Comparison of ENCODE assay signal across 32 cellular contexts in genomic region chr3:187960820-187961219, GRCh38.
A peak's percentile ranks its signal among the peaks of the same experiment; 100 is the strongest.
DNase-seq lines count a peak whose midpoint lies in the region; ATAC-seq and TF ChIP-seq lines count a peak whose summit lies in the region.
"Had no signal": no experiment of that assay in that cellular context is flagged by ENCODE, and none has a peak within 500 bp of the region (broad histone marks: within the 10 kb centered on the region; RNA-seq: fewer than 3 reads in every experiment).

No MANE protein-coding gene starts in this region.

- TF ChIP-seq CTCF in Loucy (conservative IDR thresholded peaks at IDR 0.05; ENCODE audit: low read length) (no peak), osteoblast (IDR thresholded peaks at IDR 0.05; ENCODE audit: extremely low read depth, low read depth, low read length) (no peak), endothelial cell (IDR thresholded peaks at IDR 0.05; ENCODE audit: unreplicated experiment) (no peak), Calu3 (IDR thresholded peaks at IDR 0.05; ENCODE audit: unreplicated experiment) (no peak)

- H3K4me1 Mint-ChIP-seq in endothelial cell (ENCODE audit: unreplicated experiment) (no peaks in the 10 kb centered on the region), Calu3 (ENCODE audit: low read depth, unreplicated experiment) (peaks cover 10% of the 10 kb centered on the region)
- H3K4me1 Mint-ChIP-seq: neural crest cell had no signal

- intact Hi-C loops in Calu3 (cut with micrococcal nuclease; ENCODE audit: unreplicated experiment), result no loop called here

- H3K9me3 Mint-ChIP-seq in endothelial cell (ENCODE audit: unreplicated experiment) (no peaks in the 10 kb centered on the region), Calu3 (ENCODE audit: low read depth, unreplicated experiment) (no peaks in the 10 kb centered on the region)
- H3K9me3 Mint-ChIP-seq: activated naive CD4-positive, alpha-beta T cell treated with anti-CD3 and anti-CD28 coated beads, Interleukin-2, amount 50 U/mL, for 24 hours; activated T-helper 2 cell treated with anti-CD3 and anti-CD28 coated beads, Interferon-gamma antibody, Interleukin-2, Interleukin-4, amounts not matched to agents 10 μg/mL and 5 μg/mL and 100 μg/mL, durations not matched to agents 14 hours and 24 hours and 36 hours; CD8-positive, alpha-beta memory T cell; neural crest cell; stimulated activated naive CD8-positive, alpha-beta T cell treated with anti-CD3 and anti-CD28 coated beads, Interleukin-15, Interleukin-2, amounts not matched to agents 100 ng/mL and 50 ng/mL, for 24 hours had no signal

- H3K79me2 ChIP-seq in Loucy (ENCODE audit: insufficient read depth, low read length) (no peaks in the 10 kb centered on the region), osteoblast (ENCODE audit: insufficient read depth, low read length) (no peaks in the 10 kb centered on the region)

- peaks cover 2% of the 10 kb centered on the region for H3K27me3 Mint-ChIP-seq in endothelial cell (ENCODE audit: unreplicated experiment)
- H3K27me3 Mint-ChIP-seq in Calu3 (ENCODE audit: unreplicated experiment), result no peaks in the 10 kb centered on the region
- H3K27me3 Mint-ChIP-seq: activated naive CD4-positive, alpha-beta T cell treated with anti-CD3 and anti-CD28 coated beads, Interleukin-2, amount 50 U/mL, for 24 hours had no signal

- CTCF ChIA-PET in Calu3 (lab: Charles Lee), result no interaction called here

- BruUV-seq in Calu3 (replicated peaks; lab: Mats Ljungman, UMichigan), result no TSS peak

- peaks cover 80% of the 10 kb centered on the region for H3K4me1 ChIP-seq in Loucy (ENCODE audit: insufficient read depth, low read length, poor library complexity, severe bottlenecking)
- H3K4me1 ChIP-seq in osteoblast (ENCODE audit: insufficient read depth, low read length), result peaks cover 14% of the 10 kb centered on the region

- H3K36me3 ChIP-seq in Loucy (ENCODE audit: insufficient read depth, low read length) (no peaks in the 10 kb centered on the region), osteoblast (ENCODE audit: insufficient read depth, low read length) (no peaks in the 10 kb centered on the region)
- H3K36me3 ChIP-seq: left ventricle myocardium inferior, thoracic aorta, WERI-Rb-1 had no signal

- DNase-seq in AG20443 (ENCODE audit: low spot score) (peak; percentile 24), dedifferentiated amniotic fluid mesenchymal stem cell (ENCODE audit: extremely low spot score) (peak; percentile 31), osteoblast (ENCODE audit: insufficient read length, low spot score, missing footprints) (peak; percentile 43), NCI-H128 (lab: John Stamatoyannopoulos, UW; ENCODE audit: unreplicated experiment) (no peak), endothelial cell (ENCODE audit: low spot score) (no peak), Calu3 (no peak)
- DNase-seq: activated CD4-positive, alpha-beta T cell treated with anti-CD3 and anti-CD28 coated beads for 48 hours; CD8-positive, alpha-beta memory T cell; cortex of kidney; glutamatergic neuron; H7; islet precursor cell; Kasumi-1; left ventricle myocardium inferior; NCI-H1048; NCI-H1694; NCI-H446 treated with DMSO at 0.1 percent for 48 hours; NCI-H774; posterior cingulate gyrus; right cardiac atrium; stimulated activated CD8-positive, alpha-beta memory T cell treated with anti-CD3 and anti-CD28 coated beads, Interleukin-4, amount 100 ng/mL, for 48 hours; SW 1271; T-helper 9 cell; WERI-Rb-1 had no signal

- H2AFZ ChIP-seq in Loucy (ENCODE audit: low read length) (no peak overlapping the region), osteoblast (ENCODE audit: low read length) (no peak overlapping the region)

- H3K4me2 ChIP-seq in Loucy (ENCODE audit: low read depth, low read length, poor library complexity, severe bottlenecking) (peak overlapping the region; percentile 9), osteoblast (ENCODE audit: insufficient read depth, low read length) (peak overlapping the region; percentile 2)

- ATAC-seq in HG02588 (IDR thresholded peaks at IDR 0.05; ENCODE audit: unreplicated experiment), result no peak
- ATAC-seq: esophagus mucosa, right cardiac atrium had no signal

- H3K4me3 ChIP-seq in Loucy (ENCODE audit: low read length, poor library complexity, severe bottlenecking), result no peak overlapping the region
- H3K4me3 ChIP-seq in osteoblast (ENCODE audit: insufficient read depth, low read length), result no peak overlapping the region
- H3K4me3 ChIP-seq: left ventricle myocardium inferior, thoracic aorta had no signal

- H3K9me3 ChIP-seq in Loucy (ENCODE audit: insufficient read depth, low read depth, low read length) (no peaks in the 10 kb centered on the region), osteoblast (ENCODE audit: low read depth, low read length) (no peaks in the 10 kb centered on the region)
- H3K9me3 ChIP-seq: left ventricle myocardium inferior, thoracic aorta had no signal

- H3K27me3 ChIP-seq in Loucy (ENCODE audit: insufficient read depth, low read length, poor library complexity, severe bottlenecking), result no peaks in the 10 kb centered on the region
- no peaks in the 10 kb centered on the region for H3K27me3 ChIP-seq in osteoblast (ENCODE audit: insufficient read depth, low read length)

- no peaks in the 10 kb centered on the region for H3K9me2 ChIP-seq in Loucy (replicated peaks; ENCODE audit: low read depth, low read length)

- H4K20me1 ChIP-seq in Loucy (ENCODE audit: insufficient read depth, low read length, poor library complexity, severe bottlenecking), result no peaks in the 10 kb centered on the region
- H4K20me1 ChIP-seq in osteoblast (ENCODE audit: insufficient read depth, low read length), result no peaks in the 10 kb centered on the region

- no peak overlapping the region for H3K27ac ChIP-seq in osteoblast (ENCODE audit: low read depth, low read length)
- H3K27ac ChIP-seq: left ventricle myocardium inferior, thoracic aorta, WERI-Rb-1 had no signal

- H3K27ac Mint-ChIP-seq in endothelial cell (ENCODE audit: unreplicated experiment), result no peak overlapping the region
- no peak overlapping the region for H3K27ac Mint-ChIP-seq in Calu3 (ENCODE audit: unreplicated experiment)
- H3K27ac Mint-ChIP-seq: activated naive CD4-positive, alpha-beta T cell treated with anti-CD3 and anti-CD28 coated beads, Interleukin-2, amount 50 U/mL, for 24 hours; activated T-helper 2 cell treated with anti-CD3 and anti-CD28 coated beads, Interferon-gamma antibody, Interleukin-2, Interleukin-4, amounts not matched to agents 10 μg/mL and 5 μg/mL and 100 μg/mL, durations not matched to agents 14 hours and 24 hours and 36 hours; stimulated activated naive CD8-positive, alpha-beta T cell treated with anti-CD3 and anti-CD28 coated beads, Interleukin-15, Interleukin-2, amounts not matched to agents 100 ng/mL and 50 ng/mL, for 24 hours had no signal

- H3F3A ChIP-seq in Loucy (ENCODE audit: low read depth), result peaks cover 14% of the 10 kb centered on the region

- no peaks in the 10 kb centered on the region for H3K36me3 Mint-ChIP-seq in endothelial cell (ENCODE audit: low read depth, unreplicated experiment)
- no peaks in the 10 kb centered on the region for H3K36me3 Mint-ChIP-seq in Calu3 (ENCODE audit: insufficient read depth, unreplicated experiment)
- H3K36me3 Mint-ChIP-seq: activated naive CD4-positive, alpha-beta T cell treated with anti-CD3 and anti-CD28 coated beads, Interleukin-2, amount 50 U/mL, for 24 hours had no signal

- H3K9ac ChIP-seq in Loucy (ENCODE audit: low read depth, low read length, poor library complexity, severe bottlenecking), result no peak overlapping the region

- no peak overlapping the region for H3K4me3 Mint-ChIP-seq in endothelial cell (ENCODE audit: unreplicated experiment)
- H3K4me3 Mint-ChIP-seq in Calu3 (ENCODE audit: low read depth, unreplicated experiment), result no peak overlapping the region
- H3K4me3 Mint-ChIP-seq: activated naive CD4-positive, alpha-beta T cell treated with anti-CD3 and anti-CD28 coated beads, Interleukin-2, amount 50 U/mL, for 24 hours; CD8-positive, alpha-beta memory T cell; neural crest cell; stimulated activated naive CD8-positive, alpha-beta T cell treated with anti-CD3 and anti-CD28 coated beads, Interleukin-15, Interleukin-2, amounts not matched to agents 100 ng/mL and 50 ng/mL, for 24 hours had no signal

Comparison
In these comparisons a context has a peak if more than half of its experiments do, and no peak if none do; other contexts are left out.
1. DNase-seq: peak in AG20443 (single experiment), dedifferentiated amniotic fluid mesenchymal stem cell (single experiment) and osteoblast (single experiment); none in NCI-H128 (single experiment), endothelial cell (single experiment) and Calu3 (single experiment).